17 cellular contexts compared by ENCODE assay signal in the genomic region with DNA sequence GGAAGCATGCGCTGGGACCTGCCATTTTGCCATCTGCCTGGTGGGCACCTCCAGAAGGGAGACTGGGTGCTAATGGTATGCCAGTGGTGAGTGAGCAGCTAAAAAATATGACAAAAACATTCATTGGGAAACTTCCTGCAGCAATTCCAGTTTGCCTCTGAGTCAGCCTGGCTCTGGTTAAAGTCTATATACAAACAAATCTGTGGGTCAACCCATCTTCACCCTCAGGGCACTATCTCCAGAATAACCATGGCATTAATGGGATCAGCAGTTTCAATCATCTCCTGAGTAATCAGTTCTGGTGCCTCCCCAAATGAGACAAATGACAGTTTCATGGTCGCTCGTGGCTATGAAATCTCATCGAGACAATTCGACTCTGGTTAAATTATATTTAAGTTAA. TPM values are rescaled to one million over a fixed set of nuclear protein-coding genes. Genes with fewer than 3 reads are reported as not detected.
A peak's percentile ranks its signal among the peaks of the same experiment; 100 is the strongest.
DNase-seq lines count a peak whose midpoint lies in the region; ATAC-seq and TF ChIP-seq lines count a peak whose summit lies in the region.
"Had no signal": no experiment of that assay in that cellular context is flagged by ENCODE, and none has a peak within 500 bp of the region (broad histone marks: within the 10 kb centered on the region; RNA-seq: fewer than 3 reads in every experiment).

No MANE protein-coding gene starts in this region.

- POLR2A ChIA-PET in BJ (lab: Charles Lee), result no interaction called here

- no peaks in the 10 kb centered on the region for H3K27me3 Mint-ChIP-seq in chondrocyte (ENCODE audit: low read depth)
- H3K27me3 Mint-ChIP-seq: stimulated activated naive B cell treated with anti-CD40 and anti-IgM and Interleukin-4, amounts not matched to agents 10 μg/mL and 1 μg/mL and 100 μg/mL, for 72 hours had no signal

- CTCF ChIA-PET in BJ (lab: Yijun Ruan, JAX), result no interaction called here

- H3K27ac Mint-ChIP-seq in chondrocyte (ENCODE audit: unreplicated experiment), result peak overlapping the region; percentile 36
- H3K27ac Mint-ChIP-seq: activated CD4-positive, alpha-beta T cell treated with anti-CD3 and anti-CD28 coated beads, Interleukin-2, amount 10 ng/mL, durations not matched to agents 24 days and 14 days; stimulated activated naive B cell treated with anti-CD40 and anti-IgM and Interleukin-4, amounts not matched to agents 10 μg/mL and 1 μg/mL and 100 μg/mL, for 72 hours; T-helper 2 cell treated with Interferon-gamma antibody and Interleukin-4, amounts not matched to agents 5 μg/mL and 100 μg/mL, for 36 hours had no signal

- ATAC-seq in lung (ENCODE audit: insufficient read depth, low FRiP score) (peak; percentile 56), HG03439 (IDR thresholded peaks at IDR 0.05; ENCODE audit: unreplicated experiment) (no peak), GM18498 (IDR thresholded peaks at IDR 0.05; ENCODE audit: unreplicated experiment) (no peak), GM19397 (IDR thresholded peaks at IDR 0.05; ENCODE audit: unreplicated experiment) (no peak)
- ATAC-seq: stimulated activated naive B cell treated with anti-CD40 and anti-IgM and Interleukin-4, amounts not matched to agents 10 μg/mL and 1 μg/mL and 100 μg/mL, for 72 hours had no signal

- no peaks in the 10 kb centered on the region for H3K79me2 ChIP-seq in KMS-11 (ENCODE audit: insufficient read depth, low read depth)
- H3K79me2 ChIP-seq: hepatocyte had no signal

- peak overlapping the region; percentile 34; the same call in 1 of the 2 replicates for H3K4me2 ChIP-seq in KMS-11
- H3K4me2 ChIP-seq: hepatocyte had no signal

- no peaks in the 10 kb centered on the region for H3K36me3 Mint-ChIP-seq in chondrocyte (ENCODE audit: low read depth)
- H3K36me3 Mint-ChIP-seq: stimulated activated naive B cell treated with anti-CD40 and anti-IgM and Interleukin-4, amounts not matched to agents 10 μg/mL and 1 μg/mL and 100 μg/mL, for 72 hours had no signal

- no peaks in the 10 kb centered on the region for H3K9me3 ChIP-seq in lung (ENCODE audit: control insufficient read depth in 2 of 2, insufficient read depth in 1 of 2, low read length in 1 of 2)

- peak; percentile 16 for DNase-seq in BJ (ENCODE audit: low read depth)
- no peak for DNase-seq in chondrocyte (ENCODE audit: low spot score)
- DNase-seq in lung (ENCODE audit: low spot score), result no peak
- DNase-seq in activated CD4-positive, alpha-beta T cell treated with anti-CD3 and anti-CD28 coated beads, Interleukin-2, amount 50 U/mL, for 4 hours, result no peak
- DNase-seq: activated CD4-positive, alpha-beta T cell treated with anti-CD3 and anti-CD28 coated beads, Interleukin-2, amount 10 ng/mL, durations not matched to agents 24 days and 14 days; effector CD8-positive, alpha-beta T cell; mesendoderm; NCI-H1092 treated with DMSO at 0.1 percent for 48 hours; NCI-H446 treated with DMSO at 0.1 percent for 48 hours; stimulated activated CD4-positive, alpha-beta T cell treated with anti-CD3 and anti-CD28 coated beads, Interleukin-4, amount 100 ng/mL, for 4 hours; stimulated activated naive B cell treated with anti-CD40 and anti-IgM and Interleukin-4, amounts not matched to agents 10 μg/mL and 1 μg/mL and 100 μg/mL, for 72 hours had no signal

- WGBS in lung, 2 donors, result 91 to 94% methylated on average over 5 of the region's 5 CpGs

- no peak overlapping the region for H3K27ac ChIP-seq in KMS-11
- peak overlapping the region in 1 of 2 donors; percentile 32 for H3K27ac ChIP-seq in lung (ENCODE audit: low read depth in 1 of 2, low read length in 1 of 2)
- H3K27ac ChIP-seq: hepatocyte had no signal

- H3K4me1 ChIP-seq in KMS-11 (ENCODE audit: low read depth, poor library complexity, severe bottlenecking) (peaks cover 37% of the 10 kb centered on the region), lung (ENCODE audit: control insufficient read depth in 2 of 2, insufficient read depth in 2 of 2, low read length in 2 of 2) (peaks cover 0 to 10% of the 10 kb centered on the region in 2 donors)

- H3K4me3 Mint-ChIP-seq in chondrocyte (ENCODE audit: unreplicated experiment), result no peak overlapping the region
- H3K4me3 Mint-ChIP-seq: activated CD4-positive, alpha-beta T cell treated with anti-CD3 and anti-CD28 coated beads, Interleukin-2, amount 10 ng/mL, durations not matched to agents 24 days and 14 days; stimulated activated naive B cell treated with anti-CD40 and anti-IgM and Interleukin-4, amounts not matched to agents 10 μg/mL and 1 μg/mL and 100 μg/mL, for 72 hours; T-helper 2 cell treated with Interferon-gamma antibody and Interleukin-4, amounts not matched to agents 5 μg/mL and 100 μg/mL, for 36 hours had no signal

- TF ChIP-seq CTCF in BJ (IDR thresholded peaks at IDR 0.05; ENCODE audit: insufficient read depth, low read depth, low read length) (no peak), KMS-11 (conservative IDR thresholded peaks at IDR 0.05; ENCODE audit: low read depth, low read length) (no peak), chondrocyte (IDR thresholded peaks at IDR 0.05) (no peak), lung (IDR thresholded peaks at IDR 0.05; ENCODE audit: control extremely low read depth, extremely low read depth) (no peak)

- H3K9ac ChIP-seq in KMS-11, result no peak overlapping the region

- H3K9me3 Mint-ChIP-seq in chondrocyte (ENCODE audit: low read depth), result no peaks in the 10 kb centered on the region
- H3K9me3 Mint-ChIP-seq: activated CD4-positive, alpha-beta T cell treated with anti-CD3 and anti-CD28 coated beads, Interleukin-2, amount 10 ng/mL, durations not matched to agents 24 days and 14 days; stimulated activated naive B cell treated with anti-CD40 and anti-IgM and Interleukin-4, amounts not matched to agents 10 μg/mL and 1 μg/mL and 100 μg/mL, for 72 hours; T-helper 2 cell treated with Interferon-gamma antibody and Interleukin-4, amounts not matched to agents 5 μg/mL and 100 μg/mL, for 36 hours had no signal

- H3K36me3 ChIP-seq in BJ (ENCODE audit: control insufficient read depth, insufficient read depth, low read length) (no peaks in the 10 kb centered on the region), KMS-11 (ENCODE audit: insufficient read depth) (no peaks in the 10 kb centered on the region), lung (ENCODE audit: control insufficient read depth in 2 of 2, insufficient read depth in 2 of 2, low read length in 2 of 2) (no peaks in the 10 kb centered on the region)

- H3K27me3 ChIP-seq in BJ (ENCODE audit: control insufficient read depth, insufficient read depth, low read length) (no peaks in the 10 kb centered on the region; the same call in 1 of the 2 replicates), KMS-11 (ENCODE audit: insufficient read depth, low read depth) (no peaks in the 10 kb centered on the region), lung (ENCODE audit: control insufficient read depth, insufficient read depth) (no peaks in the 10 kb centered on the region)
- H3K27me3 ChIP-seq: hepatocyte had no signal

- H4K20me1 ChIP-seq in KMS-11 (ENCODE audit: insufficient read depth), result no peaks in the 10 kb centered on the region

- H3K4me3 ChIP-seq in BJ (ENCODE audit: low read depth, low read length) (no peak overlapping the region), KMS-11 (IDR thresholded peaks at IDR 0.05; ENCODE audit: insufficient read depth, low read depth, low read length) (no peak overlapping the region), lung (no peak overlapping the region)
- H3K4me3 ChIP-seq: hepatocyte had no signal

- peaks cover 52% of the 10 kb centered on the region for H3K4me1 Mint-ChIP-seq in chondrocyte (ENCODE audit: low read depth)

- H2AFZ ChIP-seq in KMS-11 (ENCODE audit: low read depth), result no peak overlapping the region
- H2AFZ ChIP-seq: hepatocyte had no signal

RNA-seq across cellular contexts. Expression of gene FRMD4B, which starts 21.5 kb away (rescaled TPM):
- polyA plus RNA-seq in BJ (2011; rRNA removed) (0.09 and 0.18 TPM in 2 replicates), lung (10 to 100 TPM; 16.6 to 18.5 TPM)
- 0.05 TPM in 2 replicates for polyA minus RNA-seq in BJ (2011; rRNA and poly(A)+ RNA removed)
- total RNA-seq in chondrocyte (3.7 to 10.6 TPM (median 4.1 TPM) in 3 replicates), lung (10 to 100 TPM; 59.4 to 96.4 TPM)
